Comparison of ENCODE assay signal across 8 cellular contexts in genomic region chr3:43621406-43621973, GRCh38. TPM values are rescaled to one million over a fixed set of nuclear protein-coding genes. Genes with fewer than 3 reads are reported as not detected.
A peak's percentile ranks its signal among the peaks of the same experiment; 100 is the strongest.
DNase-seq lines count a peak whose midpoint lies in the region; ATAC-seq and TF ChIP-seq lines count a peak whose summit lies in the region.

No MANE protein-coding gene starts in this region.

- no peaks in the 10 kb centered on the region for H3K36me3 ChIP-seq in neuronal stem cell (replicated peaks in 1 of 2; ENCODE audit: control insufficient read depth in 2 of 2, insufficient read depth in 2 of 2, low read length in 2 of 2)

- peak overlapping the region; percentile 76 for H3K27ac ChIP-seq in neuronal stem cell (replicated peaks; ENCODE audit: low read length)

- DNase-seq in stimulated activated naive CD8-positive, alpha-beta T cell treated with anti-CD3 and anti-CD28 coated beads, Interleukin-15, Interleukin-2, amounts not matched to agents 100 U/mL and 50 U/mL, for 24 hours: no peak
- DNase-seq in T-cell: peak in 4 of 34 experiments; percentile 0 to 13 (median 2)
- DNase-seq in fibroblast of the aortic adventitia (ENCODE audit: low read depth): no peak
- no peak for DNase-seq in neuronal stem cell (ENCODE audit: low spot score)
- DNase-seq in activated CD8-positive, alpha-beta memory T cell treated with anti-CD3 and anti-CD28 coated beads, Interleukin-2, amount 50 U/mL, for 48 hours: no peak
- DNase-seq in activated gamma-delta T cell treated with Interleukin-2 at 50 U/mL for 16 hours: no peak

- no peak overlapping the region for H2BK5ac ChIP-seq in neuronal stem cell (ENCODE audit: low read length)

- H3K27me3 ChIP-seq in neuronal stem cell (ENCODE audit: control insufficient read depth in 3 of 3, insufficient read depth in 3 of 3, low read depth in 1 of 3, low read length in 3 of 3): no peaks in the 10 kb centered on the region

- H3K27ac Mint-ChIP-seq in stimulated activated naive CD8-positive, alpha-beta T cell treated with anti-CD3 and anti-CD28 coated beads, Interleukin-15, Interleukin-2, amounts not matched to agents 100 ng/mL and 50 ng/mL, for 24 hours: peak overlapping the region; percentile 71
- H3K27ac Mint-ChIP-seq in T-cell: peak overlapping the region in 1 of 2 donors; percentile 61

- peaks cover 15% of the 10 kb centered on the region for H3K4me1 Mint-ChIP-seq in stimulated activated naive CD8-positive, alpha-beta T cell treated with anti-CD3 and anti-CD28 coated beads, Interleukin-15, Interleukin-2, amounts not matched to agents 100 ng/mL and 50 ng/mL, for 24 hours (ENCODE audit: low read depth)
- H3K4me1 Mint-ChIP-seq in T-cell: peaks cover 18 to 19% (median 19%) of the 10 kb centered on the region in 3 donors

- H3K18ac ChIP-seq in neuronal stem cell (ENCODE audit: low read length): peak overlapping the region; percentile 98

- H3K9me3 Mint-ChIP-seq in stimulated activated naive CD8-positive, alpha-beta T cell treated with anti-CD3 and anti-CD28 coated beads, Interleukin-15, Interleukin-2, amounts not matched to agents 100 ng/mL and 50 ng/mL, for 24 hours: no peaks in the 10 kb centered on the region
- H3K9me3 Mint-ChIP-seq in T-cell: no peaks in the 10 kb centered on the region

- no peak overlapping the region for H3K4ac ChIP-seq in neuronal stem cell (ENCODE audit: low read length)

- no peaks in the 10 kb centered on the region for H3K9me3 ChIP-seq in neuronal stem cell (replicated peaks in 1 of 2; ENCODE audit: control insufficient read depth in 2 of 2, insufficient read depth in 1 of 2, low read depth in 1 of 2, low read length in 2 of 2)

- H3K14ac ChIP-seq in neuronal stem cell (ENCODE audit: low read length): peak overlapping the region; percentile 94

- peak overlapping the region; percentile 77 for H3K23ac ChIP-seq in neuronal stem cell (ENCODE audit: low read depth, low read length, poor library complexity)

- CTCF ChIA-PET in T-cell (lab: Charles Lee): interaction anchor here in 1 of 2 donors (0.5 to 0.6 kb wide), 2 partner anchors 398 to 778 kb away, joined by 3 to 5 read pairs; no protein-coding TSS in a partner anchor

- H2BK15ac ChIP-seq in neuronal stem cell (ENCODE audit: low read length): peak overlapping the region; percentile 63

- no peaks in the 10 kb centered on the region for H3K36me3 Mint-ChIP-seq in stimulated activated naive CD8-positive, alpha-beta T cell treated with anti-CD3 and anti-CD28 coated beads, Interleukin-15, Interleukin-2, amounts not matched to agents 100 ng/mL and 50 ng/mL, for 24 hours (ENCODE audit: low read depth)
- H3K36me3 Mint-ChIP-seq in T-cell: no peaks in the 10 kb centered on the region

- peak overlapping the region; percentile 58 for H3K4me2 ChIP-seq in neuronal stem cell (ENCODE audit: insufficient read depth, low read length, poor library complexity, severe bottlenecking)

- H3K4me3 Mint-ChIP-seq in stimulated activated naive CD8-positive, alpha-beta T cell treated with anti-CD3 and anti-CD28 coated beads, Interleukin-15, Interleukin-2, amounts not matched to agents 100 ng/mL and 50 ng/mL, for 24 hours: peak overlapping the region; percentile 82
- H3K4me3 Mint-ChIP-seq in T-cell: peak overlapping the region; percentile 81 to 92 (median 86)

- TF ChIP-seq CTCF in fibroblast of the aortic adventitia (IDR thresholded peaks at IDR 0.05; ENCODE audit: insufficient read depth, low read length): no peak

- H2BK12ac ChIP-seq in neuronal stem cell (ENCODE audit: low read length): no peak overlapping the region

- no peak for ATAC-seq in stimulated activated naive CD8-positive, alpha-beta T cell treated with anti-CD3 and anti-CD28 coated beads, Interleukin-15, Interleukin-2, amounts not matched to agents 100 U/mL and 50 U/mL, for 24 hours
- ATAC-seq in T-cell (replicated peaks in 1 of 4) (peak in 2 of 4 experiments; percentile 2 to 3), GM19467 (IDR thresholded peaks at IDR 0.05; ENCODE audit: unreplicated experiment) (no peak)

- no peak overlapping the region for H4K8ac ChIP-seq in neuronal stem cell (ENCODE audit: low read depth, low read length)

- H4K91ac ChIP-seq in neuronal stem cell (ENCODE audit: low read depth, low read length, poor library complexity): no peak overlapping the region

- peak overlapping the region; percentile 97 for H3K9ac ChIP-seq in neuronal stem cell (ENCODE audit: low read depth, low read length, poor library complexity)

- H2AK5ac ChIP-seq in neuronal stem cell (ENCODE audit: low read depth, low read length): no peak overlapping the region

- POLR2A ChIA-PET in T-cell (lab: Charles Lee): interaction anchor here (0.6 to 0.7 kb wide), 2 partner anchors 16 to 331 kb away, joined by 3 to 5 read pairs; no protein-coding TSS in a partner anchor

- peaks cover 3 to 19% of the 10 kb centered on the region in 2 donors for H3K4me1 ChIP-seq in neuronal stem cell (ENCODE audit: control insufficient read depth in 2 of 2, insufficient read depth in 1 of 2, low read depth in 1 of 2, low read length in 2 of 2)

- no peak overlapping the region for H2BK120ac ChIP-seq in neuronal stem cell (ENCODE audit: low read depth, low read length)

- H3K4me3 ChIP-seq in fibroblast of the aortic adventitia (ENCODE audit: low read depth, low read length): peak overlapping the region; percentile 84
- peak overlapping the region; percentile 87 to 94 for H3K4me3 ChIP-seq in neuronal stem cell (ENCODE audit: low read length in 2 of 2)

- no peaks in the 10 kb centered on the region for H3K27me3 Mint-ChIP-seq in stimulated activated naive CD8-positive, alpha-beta T cell treated with anti-CD3 and anti-CD28 coated beads, Interleukin-15, Interleukin-2, amounts not matched to agents 100 ng/mL and 50 ng/mL, for 24 hours
- H3K27me3 Mint-ChIP-seq in T-cell: peaks cover 0 to 1% of the 10 kb centered on the region in 2 donors

- peak overlapping the region; percentile 99 for H2AFZ ChIP-seq in neuronal stem cell (ENCODE audit: low read length)

- WGBS in neuronal stem cell (ENCODE audit: extremely low coverage in 2 of 2, insufficient read length in 2 of 2, insufficient replicate concordance in 1 of 2), 2 donors: no CpG with 5 or more reads among the region's 44 CpGs

- H3K79me1 ChIP-seq in neuronal stem cell (ENCODE audit: low read depth, low read length): no peaks in the 10 kb centered on the region

RNA-seq across cellular contexts. Expression of gene ANO10, which starts 0.3 kb away (rescaled TPM):
- total RNA-seq in T-cell (10 to 100 TPM in 2 of 5 donors, 1 to 10 TPM in 3; 8.4 to 12.3 (median 9.4) TPM), fibroblast of the aortic adventitia (ENCODE audit: low replicate concordance) (27.2 and 46.4 TPM in 2 replicates)
- 22.2 TPM for polyA plus RNA-seq in neuronal stem cell (2013, experiment 1 of 2)
- polyA plus RNA-seq in neuronal stem cell (2013, experiment 2 of 2): 21.7 TPM
